Comparison of ENCODE assay signal across 10 cellular contexts in genomic region chr11:72070486-72070885, GRCh38. TPM values are rescaled to one million over a fixed set of nuclear protein-coding genes. Genes with fewer than 3 reads are reported as not detected.
A peak's percentile ranks its signal among the peaks of the same experiment; 100 is the strongest.
DNase-seq lines count a peak whose midpoint lies in the region; ATAC-seq, FAIRE-seq and TF ChIP-seq lines count a peak whose summit lies in the region.
"Had no signal": no experiment of that assay in that cellular context is flagged by ENCODE, and none has a peak within 500 bp of the region (broad histone marks: within the 10 kb centered on the region; RNA-seq: fewer than 3 reads in every experiment).

No MANE protein-coding gene starts in this region.

- POLR2A ChIA-PET in AG04450 (lab: Yijun Ruan, JAX), result interaction anchor here (0.7 kb wide), 1 partner anchor 30 kb away, joined by 3 read pairs; no protein-coding TSS in a partner anchor
- POLR2A ChIA-PET in endothelial cell of umbilical vein (lab: Charles Lee), result interaction anchor here (1.6 kb wide), 1 partner anchor 31 kb away, joined by 7 read pairs; no protein-coding TSS in a partner anchor

- no peaks in the 10 kb centered on the region for H3K9me1 ChIP-seq in endothelial cell of umbilical vein (replicated peaks; ENCODE audit: control insufficient read depth, extremely low read depth, insufficient read depth, low read length)

- H3K9me3 Mint-ChIP-seq in T-helper 2 cell treated with Interferon-gamma antibody and Interleukin-4, amounts not matched to agents 5 μg/mL and 100 μg/mL, for 36 hours, result no peaks in the 10 kb centered on the region

- H3K27ac ChIP-seq in AG04450 (ENCODE audit: low read depth, low read length) (peak overlapping the region; percentile 62), OCI-LY1 (ENCODE audit: low read depth, low read length, poor library complexity, severe bottlenecking) (peak overlapping the region; percentile 53), endothelial cell of umbilical vein (ENCODE audit: insufficient read depth, low read depth, low read length) (peak overlapping the region; percentile 50), pancreas (peak overlapping the region; percentile 13 to 81 (median 60))

- H3K4me3 Mint-ChIP-seq in T-helper 2 cell treated with Interferon-gamma antibody and Interleukin-4, amounts not matched to agents 5 μg/mL and 100 μg/mL, for 36 hours, result no peak overlapping the region

- no peak overlapping the region for H3K27ac Mint-ChIP-seq in T-helper 2 cell treated with Interferon-gamma antibody and Interleukin-4, amounts not matched to agents 5 μg/mL and 100 μg/mL, for 36 hours

- H2AFZ ChIP-seq in OCI-LY1 (ENCODE audit: low read length) (no peak overlapping the region), endothelial cell of umbilical vein (ENCODE audit: low read depth, low read length) (no peak overlapping the region)

- H3K4me1 Mint-ChIP-seq in T-helper 2 cell treated with Interferon-gamma antibody and Interleukin-4, amounts not matched to agents 5 μg/mL and 100 μg/mL, for 36 hours (ENCODE audit: low read depth), result peaks cover 48% of the 10 kb centered on the region

- CTCF ChIA-PET in AG04450 (lab: Charles Lee), result no interaction called here
- CTCF ChIA-PET in endothelial cell of umbilical vein (lab: Charles Lee), result interaction anchor here (1.0 to 6.9 kb wide), 5 partner anchors 18 to 45 kb away, joined by 3 to 46 read pairs (median 4); no protein-coding TSS in a partner anchor

- WGBS in pancreas, 2 donors, result 91 to 94% methylated on average over 7 of the region's 7 CpGs

- no peaks in the 10 kb centered on the region for H3K9me2 ChIP-seq in OCI-LY1 (ENCODE audit: low read depth, low read length)

- H3K36me3 Mint-ChIP-seq in T-helper 2 cell treated with Interferon-gamma antibody and Interleukin-4, amounts not matched to agents 5 μg/mL and 100 μg/mL, for 36 hours (ENCODE audit: low read depth), result peaks cover 30% of the 10 kb centered on the region

- H3K9me3 ChIP-seq in AG04450 (ENCODE audit: control insufficient read depth, insufficient read depth, low read length) (no peaks in the 10 kb centered on the region), OCI-LY1 (ENCODE audit: low read length) (no peaks in the 10 kb centered on the region), endothelial cell of umbilical vein (replicated peaks; ENCODE audit: control insufficient read depth, insufficient read depth, low read length) (no peaks in the 10 kb centered on the region), pancreas (no peaks in the 10 kb centered on the region)

- H3K9ac ChIP-seq in OCI-LY1 (ENCODE audit: low read length), result no peak overlapping the region; the same call in 1 of the 2 replicates
- peak overlapping the region; percentile 59 for H3K9ac ChIP-seq in endothelial cell of umbilical vein (replicated peaks; ENCODE audit: extremely low read depth, insufficient read depth, low read length)

- H4K20me1 ChIP-seq in OCI-LY1 (ENCODE audit: insufficient read depth, low read length) (no peaks in the 10 kb centered on the region), endothelial cell of umbilical vein (replicated peaks; ENCODE audit: control insufficient read depth, extremely low read depth, insufficient read depth, low read length) (no peaks in the 10 kb centered on the region)

- DNase-seq in AG04450 (ENCODE audit: low read depth, low spot score) (no peak), endothelial cell of umbilical vein (ENCODE audit: low read depth, low spot score) (no peak), pancreas (no peak), LoVo (ENCODE audit: low spot score) (no peak), NCI-H510A treated with DMSO at 0.1 percent for 48 hours (lab: John Stamatoyannopoulos, UW) (no peak)
- no peak for DNase-seq in T-helper 2 cell treated with Interferon-gamma antibody and Interleukin-4, amounts not matched to agents 5 μg/mL and 100 μg/mL, for 36 hours (ENCODE audit: low spot score)
- DNase-seq: NCI-H1092 had no signal

- H3K4me3 ChIP-seq in AG04450 (ENCODE audit: low read depth, low read length), result no peak overlapping the region
- H3K4me3 ChIP-seq in OCI-LY1 (ENCODE audit: low read depth, low read length, poor library complexity, severe bottlenecking), result no peak overlapping the region
- no peak overlapping the region for H3K4me3 ChIP-seq in endothelial cell of umbilical vein (replicated peaks in 1 of 3; ENCODE audit: insufficient read depth in 1 of 3, low read depth in 1 of 3, low read length in 3 of 3)
- H3K4me3 ChIP-seq in pancreas, result no peak overlapping the region

- peaks cover 29% of the 10 kb centered on the region; the same call in 1 of the 2 replicates for H3K36me3 ChIP-seq in OCI-LY1 (ENCODE audit: insufficient read depth, low read length)
- H3K36me3 ChIP-seq in endothelial cell of umbilical vein (ENCODE audit: control insufficient read depth in 2 of 2, extremely low read depth in 1 of 2, insufficient read depth in 2 of 2, low read length in 2 of 2), result no peaks in the 10 kb centered on the region
- H3K36me3 ChIP-seq in pancreas, result peaks cover 0 to 6% (median 0%) of the 10 kb centered on the region in 3 donors

- BruUV-seq in endothelial cell of umbilical vein (replicated peaks; lab: Mats Ljungman, UMichigan), result no TSS peak

- dilution Hi-C loops in endothelial cell of umbilical vein (cut with MboI; ENCODE audit: extremely low pct_ligation_motif_present, low sequenced_read_pairs), result no loop called here

- TF ChIP-seq CTCF in AG04450 (IDR thresholded peaks at IDR 0.05; ENCODE audit: low read depth, low read length), result no peak
- no peak for TF ChIP-seq CTCF in OCI-LY1 (IDR thresholded peaks at IDR 0.05; ENCODE audit: low read length)
- TF ChIP-seq CTCF in endothelial cell of umbilical vein (IDR thresholded peaks at IDR 0.05; ENCODE audit: extremely low read depth in 1 of 2, insufficient read depth in 1 of 2, low read depth in 1 of 2, low read length in 2 of 2), result no peak
- TF ChIP-seq CTCF in pancreas (IDR thresholded peaks at IDR 0.05), result no peak

- H3K4me2 ChIP-seq in OCI-LY1 (ENCODE audit: low read length), result peak overlapping the region; percentile 27; the same call in 1 of the 2 replicates
- H3K4me2 ChIP-seq in endothelial cell of umbilical vein (ENCODE audit: insufficient read depth, low read length), result peak overlapping the region; percentile 73

- H3K79me2 ChIP-seq in OCI-LY1 (ENCODE audit: insufficient read depth, low read length), result peaks cover 73% of the 10 kb centered on the region
- peaks cover 80% of the 10 kb centered on the region for H3K79me2 ChIP-seq in endothelial cell of umbilical vein (ENCODE audit: control insufficient read depth, insufficient read depth, low read length)

- intact Hi-C loops in endothelial cell of umbilical vein (cut with micrococcal nuclease), result no loop called here
- intact Hi-C loops in pancreas (cut with DNase I), result no loop called here

- TF ChIP-seq POLR2A in endothelial cell of umbilical vein (IDR thresholded peaks at IDR 0.05; ENCODE audit: low read depth, low read length), result no peak

- no peaks in the 10 kb centered on the region for H3K27me3 Mint-ChIP-seq in T-helper 2 cell treated with Interferon-gamma antibody and Interleukin-4, amounts not matched to agents 5 μg/mL and 100 μg/mL, for 36 hours (ENCODE audit: low read depth)

- H3K27me3 ChIP-seq in AG04450 (ENCODE audit: control insufficient read depth, insufficient read depth, low read length) (no peaks in the 10 kb centered on the region), OCI-LY1 (ENCODE audit: insufficient read depth, low read length) (no peaks in the 10 kb centered on the region), endothelial cell of umbilical vein (ENCODE audit: control insufficient read depth in 2 of 2, insufficient read depth in 2 of 2, low read length in 2 of 2) (no peaks in the 10 kb centered on the region), pancreas (no peaks in the 10 kb centered on the region)

- H3F3A ChIP-seq in OCI-LY1 (ENCODE audit: insufficient read depth, low read length), result no peaks in the 10 kb centered on the region

- no peak for ATAC-seq in pancreas
- ATAC-seq in HG02610 (IDR thresholded peaks at IDR 0.05; ENCODE audit: unreplicated experiment), result no peak

- H3K4me1 ChIP-seq in OCI-LY1 (ENCODE audit: insufficient read depth, low read length, severe bottlenecking) (peaks cover 50% of the 10 kb centered on the region), endothelial cell of umbilical vein (ENCODE audit: control insufficient read depth, extremely low read depth, insufficient read depth, low read length) (peaks cover 64% of the 10 kb centered on the region), pancreas (peaks cover 3 to 24% (median 4%) of the 10 kb centered on the region in 3 donors)

- FAIRE-seq in endothelial cell of umbilical vein (lab: Jason Lieb, UNC) (no peak), pancreas (lab: Jason Lieb, UNC) (no peak)

RNA-seq across cellular contexts. Expression of gene NUMA1, which starts 9.9 kb away (rescaled TPM):
- polyA plus RNA-seq in AG04450 (2011; rRNA removed) (79.5 and 90.7 TPM in 2 replicates), endothelial cell of umbilical vein (120 and 121 TPM in 2 replicates), pancreas (100 to 1,000 TPM; 185 to 216 TPM)
- polyA minus RNA-seq in AG04450 (2011; rRNA and poly(A)+ RNA removed), result 202 and 232 TPM in 2 replicates
- total RNA-seq in endothelial cell of umbilical vein (164 and 168 TPM in 2 replicates), pancreas (100 to 1,000 TPM in 1 of 6 donors, 10 to 100 TPM in 5; 68.8 to 138 (median 96.9) TPM)
- 87.0 and 100 TPM in 2 replicates for polyA plus RNA-seq in endothelial cell of umbilical vein (2011; cell fraction: cytosol; rRNA removed)
- 431 and 446 TPM in 2 replicates for polyA plus RNA-seq in endothelial cell of umbilical vein (2011; cell fraction: nucleus; rRNA removed)
- polyA plus RNA-seq in endothelial cell of umbilical vein (2012), result 88.8 and 93.2 TPM in 2 replicates
- 278 and 288 TPM in 2 replicates for polyA minus RNA-seq in endothelial cell of umbilical vein
- 121 TPM for polyA minus RNA-seq in endothelial cell of umbilical vein (2011; cell fraction: cytosol; rRNA and poly(A)+ RNA removed)
- 210 and 252 TPM in 2 replicates for polyA minus RNA-seq in endothelial cell of umbilical vein (2011; cell fraction: nucleus; rRNA and poly(A)+ RNA removed)

RNA-seq across cellular contexts. Expression of gene LRRC51, which starts 10.2 kb away (rescaled TPM):
- polyA plus RNA-seq in AG04450 (2011; rRNA removed) (7.8 and 8.6 TPM in 2 replicates), endothelial cell of umbilical vein (3.5 and 4.4 TPM in 2 replicates), pancreas (1 to 10 TPM; 2.9 to 9.4 TPM)
- polyA minus RNA-seq in AG04450 (2011; rRNA and poly(A)+ RNA removed), result 6.3 and 9.1 TPM in 2 replicates
- total RNA-seq in endothelial cell of umbilical vein (3.8 and 6.1 TPM in 2 replicates), pancreas (1 to 10 TPM; 3.2 to 8.3 (median 4.9) TPM)
- polyA plus RNA-seq in endothelial cell of umbilical vein (2011; cell fraction: cytosol; rRNA removed), result 4.7 and 6.3 TPM in 2 replicates
- 4.0 and 5.5 TPM in 2 replicates for polyA plus RNA-seq in endothelial cell of umbilical vein (2011; cell fraction: nucleus; rRNA removed)
- 5.2 and 6.5 TPM in 2 replicates for polyA plus RNA-seq in endothelial cell of umbilical vein (2012)
- 7.5 and 9.1 TPM in 2 replicates for polyA minus RNA-seq in endothelial cell of umbilical vein
- polyA minus RNA-seq in endothelial cell of umbilical vein (2011; cell fraction: cytosol; rRNA and poly(A)+ RNA removed), result 4.3 TPM
- polyA minus RNA-seq in endothelial cell of umbilical vein (2011; cell fraction: nucleus; rRNA and poly(A)+ RNA removed), result 1.3 and 2.6 TPM in 2 replicates

RNA-seq across cellular contexts. Expression of gene LAMTOR1, which starts 32.6 kb away (rescaled TPM):
- 89.1 and 120 TPM in 2 replicates for polyA plus RNA-seq in AG04450 (2011; rRNA removed)
- 124 and 197 TPM in 2 replicates for polyA minus RNA-seq in AG04450 (2011; rRNA and poly(A)+ RNA removed)
- 91.1 and 95.1 TPM in 2 replicates for total RNA-seq in endothelial cell of umbilical vein
- polyA plus RNA-seq in endothelial cell of umbilical vein, result 174 and 214 TPM in 2 replicates
- 161 and 169 TPM in 2 replicates for polyA plus RNA-seq in endothelial cell of umbilical vein (2011; cell fraction: cytosol; rRNA removed)
- polyA plus RNA-seq in endothelial cell of umbilical vein (2011; cell fraction: nucleus; rRNA removed), result 71.7 and 89.6 TPM in 2 replicates
- 131 and 133 TPM in 2 replicates for polyA plus RNA-seq in endothelial cell of umbilical vein (2012)
- 127 and 132 TPM in 2 replicates for polyA minus RNA-seq in endothelial cell of umbilical vein
- polyA minus RNA-seq in endothelial cell of umbilical vein (2011; cell fraction: cytosol; rRNA and poly(A)+ RNA removed), result 108 TPM
- polyA minus RNA-seq in endothelial cell of umbilical vein (2011; cell fraction: nucleus; rRNA and poly(A)+ RNA removed), result 50.9 and 54.2 TPM in 2 replicates
- total RNA-seq in pancreas, result 10 to 100 TPM; 24.9 to 42.5 (median 34.7) TPM
- polyA plus RNA-seq in pancreas, result 10 to 100 TPM; 34.8 to 71.8 TPM

RNA-seq across cellular contexts. Expression of gene TOMT, which starts 35.2 kb away (rescaled TPM):
- not detected in 2 replicates for polyA plus RNA-seq in AG04450 (2011; rRNA removed)
- polyA minus RNA-seq in AG04450 (2011; rRNA and poly(A)+ RNA removed), result not detected in 2 replicates
- not detected in 2 replicates for total RNA-seq in endothelial cell of umbilical vein
- polyA plus RNA-seq in endothelial cell of umbilical vein, result 0.08 TPM in 1 of 2 replicates, not detected in the other
- not detected in 2 replicates for polyA plus RNA-seq in endothelial cell of umbilical vein (2011; cell fraction: cytosol; rRNA removed)
- not detected in 2 replicates for polyA plus RNA-seq in endothelial cell of umbilical vein (2011; cell fraction: nucleus; rRNA removed)
- polyA plus RNA-seq in endothelial cell of umbilical vein (2012), result not detected in 2 replicates
- polyA minus RNA-seq in endothelial cell of umbilical vein, result not detected in 2 replicates
- polyA minus RNA-seq in endothelial cell of umbilical vein (2011; cell fraction: cytosol; rRNA and poly(A)+ RNA removed), result not detected
- polyA minus RNA-seq in endothelial cell of umbilical vein (2011; cell fraction: nucleus; rRNA and poly(A)+ RNA removed), result not detected in 2 replicates
- total RNA-seq in pancreas, result not detected
- polyA plus RNA-seq in pancreas, result not detected
- total RNA-seq: RPMI7951 had no signal

RNA-seq across cellular contexts. Expression of gene ANAPC15, which starts 42.0 kb away (rescaled TPM):
- polyA plus RNA-seq in AG04450 (2011; rRNA removed) (45.7 and 54.5 TPM in 2 replicates), endothelial cell of umbilical vein (52.0 and 70.5 TPM in 2 replicates), pancreas (10 to 100 TPM; 32.7 to 35.0 TPM)
- 36.4 and 43.1 TPM in 2 replicates for polyA minus RNA-seq in AG04450 (2011; rRNA and poly(A)+ RNA removed)
- total RNA-seq in endothelial cell of umbilical vein (67.0 and 72.4 TPM in 2 replicates), pancreas (10 to 100 TPM in 5 of 6 donors, 1 to 10 TPM in 1; 6.7 to 19.8 (median 13.5) TPM)
- 91.5 and 121 TPM in 2 replicates for polyA plus RNA-seq in endothelial cell of umbilical vein (2011; cell fraction: cytosol; rRNA removed)
- polyA plus RNA-seq in endothelial cell of umbilical vein (2011; cell fraction: nucleus; rRNA removed), result 44.9 and 59.6 TPM in 2 replicates
- polyA plus RNA-seq in endothelial cell of umbilical vein (2012), result 62.1 and 84.8 TPM in 2 replicates
- polyA minus RNA-seq in endothelial cell of umbilical vein, result 37.0 and 39.0 TPM in 2 replicates
- 26.0 TPM for polyA minus RNA-seq in endothelial cell of umbilical vein (2011; cell fraction: cytosol; rRNA and poly(A)+ RNA removed)
- 13.9 and 18.7 TPM in 2 replicates for polyA minus RNA-seq in endothelial cell of umbilical vein (2011; cell fraction: nucleus; rRNA and poly(A)+ RNA removed)
